ENCODE assay signal across 15 cellular contexts in genomic region chr10:11014671-11015141, GRCh38. TPM values are rescaled to one million over a fixed set of nuclear protein-coding genes. Genes with fewer than 3 reads are reported as not detected.
DNase-seq lines count a peak whose midpoint lies in the region; ATAC-seq, FAIRE-seq and TF ChIP-seq lines count a peak whose summit lies in the region.
"Had no signal": no experiment of that assay in that cellular context is flagged by ENCODE, and none has a peak within 500 bp of the region (broad histone marks: within the 10 kb centered on the region; RNA-seq: fewer than 3 reads in every experiment).

No MANE protein-coding gene starts in this region.

- POLR2A ChIA-PET in MCF 10A (lab: Yijun Ruan, JAX): interaction anchor here (0.9 to 1.1 kb wide), 2 partner anchors 11 to 20 kb away, joined by 3 to 4 read pairs; no protein-coding TSS in a partner anchor
- POLR2A ChIA-PET in activated CD4-positive, alpha-beta T cell treated with anti-CD3 and anti-CD28 coated beads for 36 hours (lab: Charles Lee): no interaction called here

- TF ChIP-seq CTCF in breast epithelium (IDR thresholded peaks at IDR 0.05): no peak
- TF ChIP-seq CTCF in MCF 10A (IDR thresholded peaks at IDR 0.05; ENCODE audit: unreplicated experiment): no peak
- no peak for TF ChIP-seq CTCF in left ventricle myocardium inferior (IDR thresholded peaks at IDR 0.05; ENCODE audit: borderline replicate concordance)
- TF ChIP-seq CTCF in pancreas (IDR thresholded peaks at IDR 0.05): no peak

- no peaks in the 10 kb centered on the region for H3K4me1 Mint-ChIP-seq in MCF 10A (ENCODE audit: insufficient read depth, unreplicated experiment)
- peaks cover 36% of the 10 kb centered on the region for H3K4me1 Mint-ChIP-seq in activated CD4-positive, alpha-beta T cell treated with anti-CD3 and anti-CD28 coated beads for 36 hours

- intact Hi-C loops in breast epithelium (cut with DNase I; ENCODE audit: low total_unique reads) (no loop called here), MCF 10A (cut with micrococcal nuclease) (no loop called here), left ventricle myocardium inferior (cut with micrococcal nuclease) (no loop called here), pancreas (cut with DNase I) (no loop called here)
- intact Hi-C loops in activated CD4-positive, alpha-beta T cell treated with anti-CD3 and anti-CD28 coated beads for 36 hours (cut with DNase I, micrococcal nuclease): loop anchor here (5.0 kb wide), 4 partner anchors 133 to 258 kb away; no protein-coding TSS in a partner anchor

- FAIRE-seq in pancreas (lab: Jason Lieb, UNC): peak; percentile 54
- FAIRE-seq: A204.1 had no signal

- peak overlapping the region; percentile 62 to 82 for H3K27ac ChIP-seq in breast epithelium
- peak overlapping the region; percentile 95 for H3K27ac ChIP-seq in left ventricle myocardium inferior (replicated peaks)
- H3K27ac ChIP-seq in pancreas: no peak overlapping the region
- H3K27ac ChIP-seq: epithelial cell of prostate, HL-60, KMS-11 had no signal

- H3K36me3 ChIP-seq in breast epithelium (no peaks in the 10 kb centered on the region), left ventricle myocardium inferior (no peaks in the 10 kb centered on the region), pancreas (no peaks in the 10 kb centered on the region)

- H3K27me3 ChIP-seq in breast epithelium (no peaks in the 10 kb centered on the region), left ventricle myocardium inferior (ENCODE audit: low read depth) (no peaks in the 10 kb centered on the region), pancreas (peaks cover 0 to 20% (median 2%) of the 10 kb centered on the region in 4 donors)

- DNase-seq in breast epithelium (ENCODE audit: low spot score in 2 of 2) (no peak), MCF 10A (ENCODE audit: unreplicated experiment) (no peak), left ventricle myocardium inferior (peak; percentile 28), pancreas (no peak)
- no peak for DNase-seq in stimulated activated naive CD8-positive, alpha-beta T cell treated with anti-CD3 and anti-CD28 coated beads, Interleukin-15, Interleukin-2, amounts not matched to agents 100 U/mL and 50 U/mL, for 24 hours
- DNase-seq in activated CD4-positive, alpha-beta T cell treated with anti-CD3 and anti-CD28 coated beads for 36 hours: no peak
- no peak for DNase-seq in activated T-cell treated with anti-CD3 and anti-CD28 coated beads, Interleukin-2, amount 50 U/mL, for 48 hours
- DNase-seq: activated naive CD4-positive, alpha-beta T cell treated with anti-CD3 and anti-CD28 coated beads for 36 hours; mammary epithelial cell; trophoblast cell had no signal

- no peaks in the 10 kb centered on the region for H3K27me3 Mint-ChIP-seq in MCF 10A (ENCODE audit: insufficient read depth, unreplicated experiment)
- peaks cover 60% of the 10 kb centered on the region for H3K27me3 Mint-ChIP-seq in activated CD4-positive, alpha-beta T cell treated with anti-CD3 and anti-CD28 coated beads for 36 hours

- no peak for TF ChIP-seq POLR2A in breast epithelium (IDR thresholded peaks at IDR 0.05)

- H3K36me3 Mint-ChIP-seq in MCF 10A (ENCODE audit: insufficient read depth, unreplicated experiment): no peaks in the 10 kb centered on the region
- no peaks in the 10 kb centered on the region for H3K36me3 Mint-ChIP-seq in activated CD4-positive, alpha-beta T cell treated with anti-CD3 and anti-CD28 coated beads for 36 hours (ENCODE audit: low read depth)

- ATAC-seq in pancreas: no peak
- no peak for ATAC-seq in stimulated activated naive CD8-positive, alpha-beta T cell treated with anti-CD3 and anti-CD28 coated beads, Interleukin-15, Interleukin-2, amounts not matched to agents 100 U/mL and 50 U/mL, for 24 hours
- no peak for ATAC-seq in activated CD4-positive, alpha-beta T cell treated with anti-CD3 and anti-CD28 coated beads for 36 hours
- ATAC-seq in esophagus mucosa: no peak

- 62 to 65% methylated on average over 10 of the region's 10 CpGs for WGBS in pancreas, 2 donors

- H3K4me3 Mint-ChIP-seq in MCF 10A (ENCODE audit: unreplicated experiment): no peak overlapping the region
- no peak overlapping the region for H3K4me3 Mint-ChIP-seq in activated CD4-positive, alpha-beta T cell treated with anti-CD3 and anti-CD28 coated beads for 36 hours
- H3K4me3 Mint-ChIP-seq: activated naive CD4-positive, alpha-beta T cell treated with anti-CD3 and anti-CD28 coated beads for 36 hours had no signal

- BruUV-seq in MCF 10A (replicated peaks; lab: Mats Ljungman, UMichigan): no TSS peak

- H3K4me3 ChIP-seq in breast epithelium: no peak overlapping the region
- no peak overlapping the region for H3K4me3 ChIP-seq in left ventricle myocardium inferior
- H3K4me3 ChIP-seq in pancreas: no peak overlapping the region

- H3K9me3 ChIP-seq in breast epithelium: no peaks in the 10 kb centered on the region
- H3K9me3 ChIP-seq in left ventricle myocardium inferior (replicated peaks): no peaks in the 10 kb centered on the region
- no peaks in the 10 kb centered on the region for H3K9me3 ChIP-seq in pancreas

- H3K27ac Mint-ChIP-seq in MCF 10A (ENCODE audit: low read depth, unreplicated experiment): no peak overlapping the region
- H3K27ac Mint-ChIP-seq in activated CD4-positive, alpha-beta T cell treated with anti-CD3 and anti-CD28 coated beads for 36 hours: no peak overlapping the region
- H3K27ac Mint-ChIP-seq: activated naive CD4-positive, alpha-beta T cell treated with anti-CD3 and anti-CD28 coated beads for 36 hours had no signal

- H3K9me3 Mint-ChIP-seq in MCF 10A (ENCODE audit: unreplicated experiment): no peaks in the 10 kb centered on the region
- H3K9me3 Mint-ChIP-seq in activated CD4-positive, alpha-beta T cell treated with anti-CD3 and anti-CD28 coated beads for 36 hours (ENCODE audit: low read depth): no peaks in the 10 kb centered on the region
- H3K9me3 Mint-ChIP-seq: activated naive CD4-positive, alpha-beta T cell treated with anti-CD3 and anti-CD28 coated beads for 36 hours had no signal

- no peaks in the 10 kb centered on the region for H3K4me1 ChIP-seq in breast epithelium
- peaks cover 68% of the 10 kb centered on the region for H3K4me1 ChIP-seq in left ventricle myocardium inferior
- peaks cover 0 to 4% (median 4%) of the 10 kb centered on the region in 3 donors for H3K4me1 ChIP-seq in pancreas

- CTCF ChIA-PET in MCF 10A (lab: Yijun Ruan, JAX): no interaction called here
- CTCF ChIA-PET in activated CD4-positive, alpha-beta T cell treated with anti-CD3 and anti-CD28 coated beads for 36 hours (lab: Charles Lee): interaction anchor here (0.6 to 1.0 kb wide), 3 partner anchors 19 to 54 kb away, joined by 3 to 4 read pairs (median 3); no protein-coding TSS in a partner anchor

RNA-seq across cellular contexts. Expression of gene CELF2, which starts 3.0 kb away (rescaled TPM):
- 100 to 1,000 TPM in 1 of 3 donors, 10 to 100 TPM in 2; 40.0 to 178 (median 45.6) TPM for total RNA-seq in breast epithelium
- total RNA-seq in MCF 10A (2022): 0.07 TPM in 1 of 2 replicates, not detected in the other
- total RNA-seq in left ventricle myocardium inferior: 74.9 TPM
- 10 to 100 TPM in 1 of 6 donors, 1 to 10 TPM in 5; 1.2 to 11.7 (median 3.8) TPM for total RNA-seq in pancreas
- 1 to 10 TPM; 1.4 to 1.6 TPM for polyA plus RNA-seq in pancreas
- total RNA-seq in activated CD4-positive, alpha-beta T cell treated with anti-CD3 and anti-CD28 coated beads for 36 hours: 100 to 1,000 TPM; 102 to 119 TPM
- 3.5 TPM for total RNA-seq in esophagus mucosa

Comparison
In these comparisons a context has a peak if more than half of its experiments do, and no peak if none do; other contexts are left out.
1. H3K27ac ChIP-seq: peak in breast epithelium (2 of 2) and left ventricle myocardium inferior (single experiment); none in pancreas (0 of 4).
2. intact Hi-C loops: an anchor here in activated CD4-positive, alpha-beta T cell treated with anti-CD3 and anti-CD28 coated beads for 36 hours (5.0 kb wide); none called in breast epithelium, MCF 10A, left ventricle myocardium inferior and pancreas.